Comparison of ENCODE assay signal across 8 cellular contexts in the genomic region with DNA sequence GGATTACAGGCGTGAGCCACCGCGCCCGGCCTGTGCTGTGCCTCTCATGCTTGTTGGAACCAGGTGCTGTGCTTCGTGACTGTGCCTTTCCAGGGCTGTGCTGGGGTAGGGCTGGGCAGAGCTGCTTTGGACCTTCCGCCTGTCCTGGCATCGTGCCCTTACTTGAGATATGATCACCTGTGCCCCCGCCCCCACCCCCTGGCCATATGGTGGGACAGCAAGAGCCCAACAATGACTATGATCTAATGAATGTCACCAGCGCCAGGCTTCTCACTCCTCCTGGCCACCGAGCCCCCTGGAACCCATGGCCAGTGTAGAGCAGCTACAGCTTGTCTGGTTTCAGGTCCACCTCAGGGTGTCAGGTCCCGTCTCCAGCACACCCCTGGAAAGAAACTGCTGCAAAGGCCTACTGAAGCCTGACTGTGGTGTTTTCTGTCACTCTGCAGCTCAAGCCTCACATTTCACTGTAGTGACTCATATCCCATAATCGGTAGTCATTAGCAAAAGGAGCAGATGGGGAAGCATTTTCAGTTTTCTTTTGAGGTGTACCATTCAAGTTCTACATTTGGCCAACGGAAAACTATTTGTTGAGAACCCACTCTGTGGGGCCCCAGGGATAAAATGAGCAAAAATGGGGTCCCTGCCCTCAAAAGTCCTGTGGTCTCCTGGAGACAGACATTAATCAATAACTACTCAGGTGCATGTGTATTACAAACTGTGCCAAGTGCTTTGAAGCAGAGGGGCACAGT. TPM values are rescaled to one million over a fixed set of nuclear protein-coding genes. Genes with fewer than 3 reads are reported as not detected.
DNase-seq lines count a peak whose midpoint lies in the region; ATAC-seq lines count a peak whose summit lies in the region.

No MANE protein-coding gene starts in this region.

- in situ Hi-C loops in ACHN (cut with HindIII; ENCODE audit: low pct_ligation_motif_present, low pct_unique_long_range_greater_than_20kb, low sequenced_read_pairs): no loop called here

- DNase-seq in ACHN: peak; percentile 92
- peak; percentile 91 for DNase-seq in NOMO-1 treated with DMSO at 0.1 percent for 48 hours (lab: John Stamatoyannopoulos, UW; ENCODE audit: unreplicated experiment)
- DNase-seq in central memory CD8-positive, alpha-beta T cell (ENCODE audit: low spot score in 2 of 2): no peak
- DNase-seq in pulmonary artery endothelial cell (ENCODE audit: low read depth, low spot score): peak; percentile 32
- DNase-seq in T1000 (lab: John Stamatoyannopoulos, UW): no peak
- no peak for DNase-seq in NCI-H1930 (lab: John Stamatoyannopoulos, UW)

- peak overlapping the region; percentile 75 for H3K27ac Mint-ChIP-seq in central memory CD8-positive, alpha-beta T cell (ENCODE audit: low read depth)

- ATAC-seq in GM18519 (IDR thresholded peaks at IDR 0.05; ENCODE audit: low FRiP score, unreplicated experiment) (peak; percentile 75), HG02884 (IDR thresholded peaks at IDR 0.05; ENCODE audit: unreplicated experiment) (peak; percentile 95)
- peak; percentile 43 for ATAC-seq in central memory CD8-positive, alpha-beta T cell (replicated peaks; ENCODE audit: extremely low read depth, poor library complexity, severe bottlenecking)

- no peak overlapping the region for H3K4me3 Mint-ChIP-seq in central memory CD8-positive, alpha-beta T cell

- H3K36me3 Mint-ChIP-seq in central memory CD8-positive, alpha-beta T cell (ENCODE audit: insufficient read depth): peaks cover 5% of the 10 kb centered on the region

- H3K4me1 Mint-ChIP-seq in central memory CD8-positive, alpha-beta T cell: peaks cover 4% of the 10 kb centered on the region

- no peaks in the 10 kb centered on the region for H3K27me3 Mint-ChIP-seq in central memory CD8-positive, alpha-beta T cell

- no peaks in the 10 kb centered on the region for H3K9me3 Mint-ChIP-seq in central memory CD8-positive, alpha-beta T cell

RNA-seq across cellular contexts. Expression of a gene that starts 22.1 kb away (rescaled TPM):
- total RNA-seq in pulmonary artery endothelial cell: 10.1 and 10.5 TPM in 2 replicates

RNA-seq across cellular contexts. Expression of a gene that starts 37.5 kb away (rescaled TPM):
- 42.4 and 48.1 TPM in 2 replicates for total RNA-seq in pulmonary artery endothelial cell

RNA-seq across cellular contexts. Expression of a gene that starts 46.9 kb away (rescaled TPM):
- total RNA-seq in pulmonary artery endothelial cell: 68.3 and 94.5 TPM in 2 replicates

RNA-seq across cellular contexts. Expression of a gene that starts 47.2 kb away (rescaled TPM):
- 90.4 and 151 TPM in 2 replicates for total RNA-seq in pulmonary artery endothelial cell

Comparison
In these comparisons a context has a peak if more than half of its experiments do, and no peak if none do; other contexts are left out.
1. DNase-seq: peak in ACHN (single experiment), NOMO-1 treated with DMSO at 0.1 percent for 48 hours (single experiment) and pulmonary artery endothelial cell (single experiment); none in central memory CD8-positive, alpha-beta T cell (0 of 2), T1000 (single experiment) and NCI-H1930 (0 of 2).
2. ATAC-seq: peak in every context shown above with its lines; median percentile 95 in HG02884; 75 in GM18519; 43 in central memory CD8-positive, alpha-beta T cell.